In the genomic region with DNA sequence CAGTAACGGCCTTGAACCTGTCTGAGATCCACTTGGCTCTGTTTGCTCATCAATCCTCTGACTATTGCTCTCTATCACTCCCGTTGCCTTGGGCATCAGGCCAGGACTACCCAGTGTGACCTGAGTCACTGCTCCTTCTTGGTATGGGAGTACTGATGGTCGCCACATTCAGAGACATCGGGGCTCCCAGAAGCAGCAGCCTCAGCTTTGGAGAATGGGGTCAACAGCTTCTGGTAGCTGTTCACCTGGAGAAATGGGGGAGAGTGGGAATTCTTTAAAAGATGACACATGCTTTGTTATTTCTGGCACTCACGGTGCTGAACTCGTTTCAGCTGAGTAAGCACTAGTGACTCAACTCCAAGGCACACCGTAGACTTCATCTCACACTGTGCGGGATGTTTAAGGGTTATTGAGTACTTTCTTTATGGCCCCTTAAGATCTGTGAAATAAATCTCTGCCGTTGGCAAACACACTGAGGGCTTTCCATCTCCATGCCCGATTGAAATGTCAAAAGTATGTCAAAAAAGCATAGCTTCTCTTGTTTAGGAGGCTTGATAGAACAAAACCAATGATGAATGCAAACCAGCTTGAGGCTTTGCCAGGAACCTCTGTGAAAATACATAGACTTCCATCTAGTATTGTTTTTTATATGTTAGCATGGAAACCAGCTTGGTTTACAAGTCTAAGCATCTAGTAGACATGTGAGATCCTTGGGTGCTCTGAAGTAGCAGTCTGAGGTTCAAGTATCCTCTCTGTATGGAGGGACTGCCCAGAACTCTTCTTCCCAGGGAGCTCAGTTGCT, we compare ENCODE assay signal across 9 cellular contexts.
A peak's percentile ranks its signal among the peaks of the same experiment; 100 is the strongest.
DNase-seq lines count a peak whose midpoint lies in the region; ATAC-seq and TF ChIP-seq lines count a peak whose summit lies in the region.
"Had no signal": no experiment of that assay in that cellular context is flagged by ENCODE, and none has a peak within 500 bp of the region (broad histone marks: within the 10 kb centered on the region; RNA-seq: fewer than 3 reads in every experiment).

No MANE protein-coding gene starts in this region.

- H3K4me1 ChIP-seq in breast epithelium, result no peaks in the 10 kb centered on the region
- H3K4me1 ChIP-seq in ascending aorta, result peaks cover 0 to 3% of the 10 kb centered on the region in 2 donors

- no peak overlapping the region for H3K4me3 ChIP-seq in breast epithelium
- no peak overlapping the region for H3K4me3 ChIP-seq in astrocyte of the spinal cord (ENCODE audit: low read depth, low read length)
- H3K4me3 ChIP-seq in ascending aorta, result no peak overlapping the region
- H3K4me3 ChIP-seq: right atrium auricular region had no signal

- TF ChIP-seq POLR2A in breast epithelium (IDR thresholded peaks at IDR 0.05), result no peak

- POLR2A ChIA-PET in MCF 10A (lab: Yijun Ruan, JAX), result no interaction called here

- DNase-seq in MCF 10A (ENCODE audit: unreplicated experiment), result peak; percentile 72
- no peak for DNase-seq in breast epithelium (ENCODE audit: low spot score in 2 of 2)
- DNase-seq in astrocyte of the spinal cord (ENCODE audit: low read depth, low spot score), result peak; percentile 90
- peak; percentile 97 for DNase-seq in kidney tubule cell (ENCODE audit: low spot score)
- DNase-seq in ascending aorta (ENCODE audit: low spot score in 2 of 2), result no peak
- no peak for DNase-seq in stimulated activated naive CD8-positive, alpha-beta T cell treated with anti-CD3 and anti-CD28 coated beads, Interleukin-15, amount 100 ng/mL, for 72 hours
- no peak for DNase-seq in SW 1271 (lab: John Stamatoyannopoulos, UW)

- H3K9me3 ChIP-seq in breast epithelium (no peaks in the 10 kb centered on the region), ascending aorta (no peaks in the 10 kb centered on the region)
- H3K9me3 ChIP-seq: right atrium auricular region had no signal

- no peak for ATAC-seq in GM18868 (IDR thresholded peaks at IDR 0.05; ENCODE audit: unreplicated experiment)
- no peak for ATAC-seq in stimulated activated naive CD8-positive, alpha-beta T cell treated with anti-CD3 and anti-CD28 coated beads, Interleukin-15, amount 100 ng/mL, for 72 hours

- H3K27me3 ChIP-seq in breast epithelium, result no peaks in the 10 kb centered on the region
- no peaks in the 10 kb centered on the region for H3K27me3 ChIP-seq in ascending aorta
- H3K27me3 ChIP-seq: right atrium auricular region had no signal

- H3K4me1 Mint-ChIP-seq in MCF 10A (ENCODE audit: insufficient read depth, unreplicated experiment), result peaks cover 14% of the 10 kb centered on the region
- peaks cover 5% of the 10 kb centered on the region for H3K4me1 Mint-ChIP-seq in stimulated activated naive CD8-positive, alpha-beta T cell treated with anti-CD3 and anti-CD28 coated beads, Interleukin-15, amount 100 ng/mL, for 72 hours

- H3K4me3 Mint-ChIP-seq in MCF 10A (ENCODE audit: unreplicated experiment), result no peak overlapping the region
- H3K4me3 Mint-ChIP-seq in stimulated activated naive CD8-positive, alpha-beta T cell treated with anti-CD3 and anti-CD28 coated beads, Interleukin-15, amount 100 ng/mL, for 72 hours, result no peak overlapping the region

- H3K27me3 Mint-ChIP-seq in MCF 10A (ENCODE audit: insufficient read depth, unreplicated experiment), result peaks cover 73% of the 10 kb centered on the region
- peaks cover 46% of the 10 kb centered on the region for H3K27me3 Mint-ChIP-seq in stimulated activated naive CD8-positive, alpha-beta T cell treated with anti-CD3 and anti-CD28 coated beads, Interleukin-15, amount 100 ng/mL, for 72 hours

- CTCF ChIA-PET in MCF 10A (lab: Yijun Ruan, JAX), result no interaction called here

- in situ Hi-C loops in astrocyte of the spinal cord (cut with HindIII; ENCODE audit: low sequenced_read_pairs), result no loop called here

- no peaks in the 10 kb centered on the region for H3K9me3 Mint-ChIP-seq in MCF 10A (ENCODE audit: unreplicated experiment)
- H3K9me3 Mint-ChIP-seq in stimulated activated naive CD8-positive, alpha-beta T cell treated with anti-CD3 and anti-CD28 coated beads, Interleukin-15, amount 100 ng/mL, for 72 hours, result no peaks in the 10 kb centered on the region

- H3K27ac ChIP-seq in breast epithelium, result no peak overlapping the region
- no peak overlapping the region for H3K27ac ChIP-seq in ascending aorta
- H3K27ac ChIP-seq: right atrium auricular region had no signal

- intact Hi-C loops in MCF 10A (cut with micrococcal nuclease), result no loop called here
- intact Hi-C loops in breast epithelium (cut with DNase I; ENCODE audit: low total_unique reads), result no loop called here
- intact Hi-C loops in ascending aorta (cut with DNase I), result no loop called here

- H3K27ac Mint-ChIP-seq in MCF 10A (ENCODE audit: low read depth, unreplicated experiment), result no peak overlapping the region
- peak overlapping the region in 1 of 2 donors; percentile 48 for H3K27ac Mint-ChIP-seq in stimulated activated naive CD8-positive, alpha-beta T cell treated with anti-CD3 and anti-CD28 coated beads, Interleukin-15, amount 100 ng/mL, for 72 hours

- no peaks in the 10 kb centered on the region for H3K36me3 Mint-ChIP-seq in MCF 10A (ENCODE audit: insufficient read depth, unreplicated experiment)

- TF ChIP-seq CTCF in MCF 10A (IDR thresholded peaks at IDR 0.05; ENCODE audit: unreplicated experiment) (no peak), breast epithelium (IDR thresholded peaks at IDR 0.05) (no peak), astrocyte of the spinal cord (IDR thresholded peaks at IDR 0.05; ENCODE audit: low read depth, low read length) (no peak), ascending aorta (IDR thresholded peaks at IDR 0.05) (no peak)

- BruUV-seq in MCF 10A (replicated peaks; lab: Mats Ljungman, UMichigan), result no TSS peak

- H3K36me3 ChIP-seq in breast epithelium (no peaks in the 10 kb centered on the region), ascending aorta (no peaks in the 10 kb centered on the region)
- H3K36me3 ChIP-seq: right atrium auricular region had no signal

Comparison
In these comparisons a context has a peak if more than half of its experiments do, and no peak if none do; other contexts are left out.
1. DNase-seq: peak in MCF 10A (single experiment), astrocyte of the spinal cord (single experiment) and kidney tubule cell (single experiment); none in breast epithelium (0 of 2), ascending aorta (0 of 2), stimulated activated naive CD8-positive, alpha-beta T cell treated with anti-CD3 and anti-CD28 coated beads, Interleukin-15, amount 100 ng/mL, for 72 hours (0 of 2) and SW 1271 (0 of 2).